Comparison of ENCODE assay signal across 20 cellular contexts in the genomic region with DNA sequence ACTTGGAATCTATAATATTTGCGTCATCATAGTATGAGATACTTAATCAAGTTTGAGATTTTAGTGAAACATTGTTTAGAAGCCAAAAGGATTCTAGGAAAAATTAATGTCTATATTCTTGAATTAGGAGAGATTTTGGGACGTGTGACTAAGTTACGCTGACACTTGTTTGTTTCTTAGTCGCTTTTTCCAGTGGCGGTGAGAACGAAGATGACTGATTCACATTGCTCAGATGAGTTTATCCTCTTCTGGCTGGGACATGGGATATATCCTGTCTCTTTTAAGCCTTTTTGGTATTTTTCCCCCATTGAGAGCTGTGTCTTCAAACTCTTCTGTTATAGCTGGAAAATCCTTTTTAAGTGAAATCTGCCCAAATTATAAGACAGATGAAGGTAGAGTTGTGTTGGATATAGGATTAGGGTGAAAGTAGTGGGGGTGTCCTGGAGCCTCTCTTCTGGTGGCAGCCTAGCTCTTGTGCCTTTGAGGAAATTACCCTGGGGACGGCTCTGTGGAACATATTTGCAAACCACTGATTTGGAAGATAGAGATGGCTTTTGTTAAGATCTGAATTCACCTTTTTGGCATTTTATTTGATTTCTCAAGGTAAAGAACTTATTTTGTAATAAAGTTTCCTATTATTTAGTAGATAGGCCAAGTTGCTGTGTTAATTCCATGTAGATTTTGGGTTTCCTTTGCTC. TPM values are rescaled to one million over a fixed set of nuclear protein-coding genes. Genes with fewer than 3 reads are reported as not detected.
DNase-seq lines count a peak whose midpoint lies in the region; TF ChIP-seq lines count a peak whose summit lies in the region.
"Had no signal": no experiment of that assay in that cellular context is flagged by ENCODE, and none has a peak within 500 bp of the region (broad histone marks: within the 10 kb centered on the region; RNA-seq: fewer than 3 reads in every experiment).

No MANE protein-coding gene starts in this region.

- in situ Hi-C loops in transverse colon (cut with MboI; ENCODE audit: low pct_ligation_motif_present in 1 of 4, low pct_unique_long_range_greater_than_20kb in 1 of 4, low sequenced_read_pairs in 3 of 4) (no loop called here), HAP-1 (cut with MboI; ENCODE audit: low sequenced_read_pairs) (no loop called here)

- H3K27me3 Mint-ChIP-seq in chondrocyte (ENCODE audit: low read depth), result no peaks in the 10 kb centered on the region
- H3K27me3 Mint-ChIP-seq in mesothelial cell of epicardium (ENCODE audit: low read depth), result no peaks in the 10 kb centered on the region
- H3K27me3 Mint-ChIP-seq: brain had no signal

- no peak for TF ChIP-seq CTCF in chondrocyte (IDR thresholded peaks at IDR 0.05)
- no peak for TF ChIP-seq CTCF in mesothelial cell of epicardium (IDR thresholded peaks at IDR 0.05; ENCODE audit: unreplicated experiment)
- TF ChIP-seq CTCF in transverse colon (IDR thresholded peaks at IDR 0.05), result no peak

- 85% methylated on average over 7 of the region's 7 CpGs for WGBS in transverse colon (ENCODE audit: low coverage in 1 of 2), 2 donors

- peak overlapping the region; percentile 96 for H3K27ac Mint-ChIP-seq in chondrocyte (ENCODE audit: unreplicated experiment)
- H3K27ac Mint-ChIP-seq in mesothelial cell of epicardium, result peak overlapping the region; percentile 81
- H3K27ac Mint-ChIP-seq: neural progenitor cell had no signal

- H3K9me3 ChIP-seq in transverse colon (no peaks in the 10 kb centered on the region), HAP-1 (no peaks in the 10 kb centered on the region)

- H3K4me1 ChIP-seq in transverse colon (peaks cover 0 to 16% (median 8%) of the 10 kb centered on the region in 4 donors), HAP-1 (no peaks in the 10 kb centered on the region)
- H3K4me1 ChIP-seq: neural progenitor cell had no signal

- peaks cover 14% of the 10 kb centered on the region for H3K36me3 Mint-ChIP-seq in chondrocyte (ENCODE audit: low read depth)
- peaks cover 35% of the 10 kb centered on the region for H3K36me3 Mint-ChIP-seq in mesothelial cell of epicardium

- peak overlapping the region; percentile 41 to 77 (median 70) for H3K27ac ChIP-seq in transverse colon
- H3K27ac ChIP-seq: coronary artery, neural progenitor cell had no signal

- peaks cover 0 to 15% (median 5%) of the 10 kb centered on the region in 4 donors for H3K36me3 ChIP-seq in transverse colon
- peaks cover 51% of the 10 kb centered on the region for H3K36me3 ChIP-seq in HAP-1 (replicated peaks)

- H3K4me3 Mint-ChIP-seq in chondrocyte (ENCODE audit: unreplicated experiment) (no peak overlapping the region), mesothelial cell of epicardium (no peak overlapping the region)
- H3K4me3 Mint-ChIP-seq: brain, immature natural killer cell, neural progenitor cell had no signal

- no peak for TF ChIP-seq POLR2A in transverse colon (IDR thresholded peaks at IDR 0.05)

- TF ChIP-seq EP300 in transverse colon (IDR thresholded peaks at IDR 0.05; ENCODE audit: low read depth), result no peak

- no peaks in the 10 kb centered on the region for H3K9me3 Mint-ChIP-seq in chondrocyte (ENCODE audit: low read depth)
- no peaks in the 10 kb centered on the region for H3K9me3 Mint-ChIP-seq in mesothelial cell of epicardium
- H3K9me3 Mint-ChIP-seq: brain, immature natural killer cell, neural progenitor cell had no signal

- intact Hi-C loops in transverse colon (cut with DNase I; ENCODE audit: low total_unique reads), result no loop called here

- peak; percentile 25 for DNase-seq in stimulated activated CD4-positive, alpha-beta T cell treated with anti-CD3 and anti-CD28 coated beads, Interleukin-15, amount 100 ng/mL, for 24 hours
- no peak for DNase-seq in stimulated activated CD4-positive, alpha-beta T cell treated with anti-CD3 and anti-CD28 coated beads, Interleukin-2, amount 100 ng/mL, for 24 hours
- DNase-seq in chondrocyte (ENCODE audit: low spot score) (no peak), mesothelial cell of epicardium (ENCODE audit: low spot score in 2 of 2, unreplicated experiment in 2 of 2) (no peak), transverse colon (no peak), NCI-H1105 treated with DMSO at 0.1 percent for 48 hours (lab: John Stamatoyannopoulos, UW) (no peak), HAP-1 (ENCODE audit: low spot score in 2 of 2) (no peak), AG08395 (ENCODE audit: low spot score) (no peak)
- DNase-seq: activated gamma-delta T cell; COR-L47; immature natural killer cell; mammary epithelial cell; NCI-H146; NCI-H2227 treated with DMSO at 0.1 percent for 48 hours; right cardiac atrium; stimulated activated CD4-positive, alpha-beta T cell treated with anti-CD3 and anti-CD28 coated beads, Interleukin-4, amount 100 ng/mL, for 1 hour had no signal

- H3K4me1 Mint-ChIP-seq in chondrocyte (ENCODE audit: low read depth) (peaks cover 29% of the 10 kb centered on the region), mesothelial cell of epicardium (peaks cover 21% of the 10 kb centered on the region)
- H3K4me1 Mint-ChIP-seq: neural progenitor cell had no signal

- H3K27me3 ChIP-seq in transverse colon (no peaks in the 10 kb centered on the region), HAP-1 (ENCODE audit: low read depth) (no peaks in the 10 kb centered on the region)
- H3K27me3 ChIP-seq: neural progenitor cell had no signal

- H3K4me3 ChIP-seq in transverse colon, result no peak overlapping the region
- H3K4me3 ChIP-seq in HAP-1, result no peak overlapping the region
- H3K4me3 ChIP-seq: coronary artery, neural progenitor cell had no signal

RNA-seq across cellular contexts. Expression of a gene that starts 49.7 kb away (rescaled TPM):
- 27.3 to 54.7 TPM (median 38.5 TPM) in 3 replicates for total RNA-seq in chondrocyte
- total RNA-seq in mesothelial cell of epicardium, result 69.1 to 73.6 TPM (median 70.4 TPM) in 3 replicates
- 100 to 1,000 TPM in 1 of 4 donors, 10 to 100 TPM in 3; 40.0 to 111 (median 79.4) TPM for total RNA-seq in transverse colon

RNA-seq across cellular contexts. Expression of a gene that starts 49.9 kb away (rescaled TPM):
- total RNA-seq in chondrocyte (not detected in 3 replicates), mesothelial cell of epicardium (not detected in 3 replicates), transverse colon (not detected)
- total RNA-seq: HT1080, mammary epithelial cell, right cardiac atrium had no signal
